Comparison of ENCODE assay signal across 8 cellular contexts in the genomic region with DNA sequence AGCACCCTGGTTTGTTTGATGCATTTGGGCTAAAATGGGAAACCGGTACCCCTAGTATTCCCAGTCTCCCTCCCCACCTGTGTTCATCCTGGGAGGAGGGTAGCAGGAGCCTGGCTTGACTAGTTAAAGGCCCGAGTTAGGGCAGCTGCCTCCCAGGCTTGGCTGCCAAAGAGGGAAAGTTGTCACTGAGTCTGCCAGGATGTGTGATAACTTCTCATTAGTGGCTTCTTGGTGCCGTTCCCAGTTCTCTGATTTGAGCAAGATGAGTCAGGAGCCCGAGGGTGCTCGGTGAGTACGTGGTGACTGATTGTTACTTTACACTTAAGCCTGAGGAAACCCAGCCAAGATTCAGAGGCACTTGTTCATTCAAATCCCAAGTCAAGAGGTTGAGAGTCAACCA. TPM values are rescaled to one million over a fixed set of nuclear protein-coding genes. Genes with fewer than 3 reads are reported as not detected.
DNase-seq lines count a peak whose midpoint lies in the region; ATAC-seq and TF ChIP-seq lines count a peak whose summit lies in the region.

No MANE protein-coding gene starts in this region.

- H3K27ac ChIP-seq in body of pancreas, result no peak overlapping the region

- 44 to 49% methylated on average over 3 to 6 of the region's 6 CpGs for WGBS in body of pancreas, 2 donors

- CTCF ChIA-PET in activated naive CD4-positive, alpha-beta T cell treated with anti-CD3 and anti-CD28 coated beads, Interleukin-2, amount 10 ng/mL, durations not matched to agents 7 days and 5 days (lab: Charles Lee), result no interaction called here
- CTCF ChIA-PET in HEK293T (lab: Yijun Ruan, JAX), result no interaction called here

- H3K4me1 Mint-ChIP-seq in activated naive CD4-positive, alpha-beta T cell treated with anti-CD3 and anti-CD28 coated beads, Interleukin-2, amount 50 U/mL, for 24 hours, result no peaks in the 10 kb centered on the region
- H3K4me1 Mint-ChIP-seq in activated naive CD4-positive, alpha-beta T cell treated with anti-CD3 and anti-CD28 coated beads, Interleukin-2, amount 10 ng/mL, durations not matched to agents 7 days and 5 days, result no peaks in the 10 kb centered on the region

- no peak overlapping the region for H3K4me3 ChIP-seq in body of pancreas

- ATAC-seq in body of pancreas (peak; percentile 53), HG02973 (IDR thresholded peaks at IDR 0.05; ENCODE audit: unreplicated experiment) (no peak)

- no peak for TF ChIP-seq POLR2A in body of pancreas (IDR thresholded peaks at IDR 0.05)

- no peak for TF ChIP-seq CTCF in body of pancreas (IDR thresholded peaks at IDR 0.05)

- H3K9me3 ChIP-seq in body of pancreas, result no peaks in the 10 kb centered on the region

- POLR2A ChIA-PET in HEK293T (lab: Yijun Ruan, JAX), result no interaction called here

- no peaks in the 10 kb centered on the region for H3K36me3 Mint-ChIP-seq in activated naive CD4-positive, alpha-beta T cell treated with anti-CD3 and anti-CD28 coated beads, Interleukin-2, amount 50 U/mL, for 24 hours
- no peaks in the 10 kb centered on the region for H3K36me3 Mint-ChIP-seq in activated naive CD4-positive, alpha-beta T cell treated with anti-CD3 and anti-CD28 coated beads, Interleukin-2, amount 10 ng/mL, durations not matched to agents 7 days and 5 days

- H3K4me1 ChIP-seq in body of pancreas, result no peaks in the 10 kb centered on the region

- H3K9me3 Mint-ChIP-seq in activated naive CD4-positive, alpha-beta T cell treated with anti-CD3 and anti-CD28 coated beads, Interleukin-2, amount 50 U/mL, for 24 hours, result no peaks in the 10 kb centered on the region
- H3K9me3 Mint-ChIP-seq in activated naive CD4-positive, alpha-beta T cell treated with anti-CD3 and anti-CD28 coated beads, Interleukin-2, amount 10 ng/mL, durations not matched to agents 7 days and 5 days, result peaks cover 6% of the 10 kb centered on the region

- H3K27me3 ChIP-seq in body of pancreas, result no peaks in the 10 kb centered on the region

- intact Hi-C loops in body of pancreas (cut with DNase I), result no loop called here

- no peak overlapping the region for H3K4me3 Mint-ChIP-seq in activated naive CD4-positive, alpha-beta T cell treated with anti-CD3 and anti-CD28 coated beads, Interleukin-2, amount 50 U/mL, for 24 hours
- H3K4me3 Mint-ChIP-seq in activated naive CD4-positive, alpha-beta T cell treated with anti-CD3 and anti-CD28 coated beads, Interleukin-2, amount 10 ng/mL, durations not matched to agents 7 days and 5 days, result no peak overlapping the region

- H3K36me3 ChIP-seq in body of pancreas (replicated peaks in 1 of 2; ENCODE audit: insufficient read depth in 1 of 2, low read depth in 2 of 2), result no peaks in the 10 kb centered on the region

- no peaks in the 10 kb centered on the region for H3K27me3 Mint-ChIP-seq in activated naive CD4-positive, alpha-beta T cell treated with anti-CD3 and anti-CD28 coated beads, Interleukin-2, amount 50 U/mL, for 24 hours
- peaks cover 15% of the 10 kb centered on the region for H3K27me3 Mint-ChIP-seq in activated naive CD4-positive, alpha-beta T cell treated with anti-CD3 and anti-CD28 coated beads, Interleukin-2, amount 10 ng/mL, durations not matched to agents 7 days and 5 days

- peak overlapping the region; percentile 74 for H3K27ac Mint-ChIP-seq in activated naive CD4-positive, alpha-beta T cell treated with anti-CD3 and anti-CD28 coated beads, Interleukin-2, amount 50 U/mL, for 24 hours
- H3K27ac Mint-ChIP-seq in activated naive CD4-positive, alpha-beta T cell treated with anti-CD3 and anti-CD28 coated beads, Interleukin-2, amount 10 ng/mL, durations not matched to agents 7 days and 5 days, result no peak overlapping the region

- DNase-seq in activated naive CD4-positive, alpha-beta T cell treated with anti-CD3 and anti-CD28 coated beads, Interleukin-2, amount 10 ng/mL, durations not matched to agents 7 days and 5 days, result no peak
- DNase-seq in body of pancreas, result peak in 3 of 4 donors; percentile 23 to 49 (median 40)
- peak; percentile 47 for DNase-seq in islet precursor cell
- no peak for DNase-seq in HEK293T (ENCODE audit: extremely low spot score)
- no peak for DNase-seq in NCI-H2029 (lab: John Stamatoyannopoulos, UW)
- DNase-seq in KG1 (lab: John Stamatoyannopoulos, UW), result no peak

TF ChIP-seq in HEK293T, 16 proteins besides CTCF, POLR2A, EP300 and RAD21:
- TF ChIP-seq SP1 (IDR thresholded peaks at IDR 0.05) (no peak), TARDBP (IDR thresholded peaks at IDR 0.05) (no peak), ARNT (IDR thresholded peaks at IDR 0.05) (no peak), CTBP1 (IDR thresholded peaks at IDR 0.05; ENCODE audit: borderline replicate concordance) (no peak), FOXK2 (IDR thresholded peaks at IDR 0.05) (no peak), SUZ12 (IDR thresholded peaks at IDR 0.05) (no peak), HDGF (IDR thresholded peaks at IDR 0.05; ENCODE audit: borderline replicate concordance) (no peak), FOXM1 (IDR thresholded peaks at IDR 0.05; ENCODE audit: borderline replicate concordance) (no peak), FOXA1 (IDR thresholded peaks at IDR 0.05) (no peak), LEF1 (IDR thresholded peaks at IDR 0.05; ENCODE audit: borderline replicate concordance) (no peak), ZNF384 (IDR thresholded peaks at IDR 0.05) (no peak), BHLHE40 (IDR thresholded peaks at IDR 0.05; ENCODE audit: borderline replicate concordance) (no peak), L3MBTL2 (conservative IDR thresholded peaks at IDR 0.05) (no peak), ELF4 (IDR thresholded peaks at IDR 0.05) (no peak), NFRKB (IDR thresholded peaks at IDR 0.05) (no peak)
- TF ChIP-seq, protein P1, sequence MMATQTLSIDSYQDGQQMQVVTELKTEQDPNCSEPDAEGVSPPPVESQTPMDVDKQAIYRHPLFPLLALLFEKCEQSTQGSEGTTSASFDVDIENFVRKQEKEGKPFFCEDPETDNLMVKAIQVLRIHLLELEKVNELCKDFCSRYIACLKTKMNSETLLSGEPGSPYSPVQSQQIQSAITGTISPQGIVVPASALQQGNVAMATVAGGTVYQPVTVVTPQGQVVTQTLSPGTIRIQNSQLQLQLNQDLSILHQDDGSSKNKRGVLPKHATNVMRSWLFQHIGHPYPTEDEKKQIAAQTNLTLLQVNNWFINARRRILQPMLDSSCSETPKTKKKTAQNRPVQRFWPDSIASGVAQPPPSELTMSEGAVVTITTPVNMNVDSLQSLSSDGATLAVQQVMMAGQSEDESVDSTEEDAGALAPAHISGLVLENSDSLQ (IDR thresholded peaks at IDR 0.05), result no peak

RNA-seq across cellular contexts. Expression of a gene that starts 2.5 kb away (rescaled TPM):
- not detected for total RNA-seq in body of pancreas

RNA-seq across cellular contexts. Expression of a gene that starts 16.3 kb away (rescaled TPM):
- not detected for total RNA-seq in body of pancreas

RNA-seq across cellular contexts. Expression of a gene that starts 23.9 kb away (rescaled TPM):
- total RNA-seq in body of pancreas, result not detected

RNA-seq across cellular contexts. Expression of a gene that starts 25.0 kb away (rescaled TPM):
- not detected for total RNA-seq in body of pancreas

RNA-seq across cellular contexts. Expression of a gene that starts 40.3 kb away (rescaled TPM):
- total RNA-seq in body of pancreas, result not detected

Comparison
In these comparisons a context has a peak if more than half of its experiments do, and no peak if none do; other contexts are left out.
1. DNase-seq: peak in body of pancreas (3 of 4) and islet precursor cell (single experiment); none in activated naive CD4-positive, alpha-beta T cell treated with anti-CD3 and anti-CD28 coated beads, Interleukin-2, amount 10 ng/mL, durations not matched to agents 7 days and 5 days (single experiment), HEK293T (single experiment), NCI-H2029 (single experiment) and KG1 (single experiment).